Comparison of ENCODE assay signal across 16 cellular contexts in genomic region chr9:92626484-92626883, GRCh38. TPM values are rescaled to one million over a fixed set of nuclear protein-coding genes. Genes with fewer than 3 reads are reported as not detected.
DNase-seq lines count a peak whose midpoint lies in the region; ATAC-seq, FAIRE-seq and TF ChIP-seq lines count a peak whose summit lies in the region.
"Had no signal": no experiment of that assay in that cellular context is flagged by ENCODE, and none has a peak within 500 bp of the region (broad histone marks: within the 10 kb centered on the region; RNA-seq: fewer than 3 reads in every experiment).

No MANE protein-coding gene starts in this region.

- no peaks in the 10 kb centered on the region for H4K20me1 ChIP-seq in K562 (replicated peaks; ENCODE audit: control insufficient read depth, insufficient read depth, low read length)

- peaks cover 29% of the 10 kb centered on the region; the same call in 2 of the 3 replicates for H3K36me3 ChIP-seq in K562 (ENCODE audit: control insufficient read depth, insufficient read depth, low read length)

- TF ChIP-seq EP300 in K562 (IDR thresholded peaks at IDR 0.05; ENCODE audit: low read length), result no peak

- H3K9ac ChIP-seq in K562 (ENCODE audit: insufficient read depth in 1 of 2, low read depth in 2 of 2, low read length in 2 of 2), result no peak overlapping the region

- H3K9me3 Mint-ChIP-seq in activated T-cell treated with anti-CD3 and anti-CD28 coated beads, Interleukin-2, amount 50 U/mL, for 24 hours, result no peaks in the 10 kb centered on the region
- no peaks in the 10 kb centered on the region for H3K9me3 Mint-ChIP-seq in activated T-cell treated with anti-CD3 and anti-CD28 coated beads, Interleukin-2, amount 50 U/mL, for 4 hours
- peaks cover 20% of the 10 kb centered on the region for H3K9me3 Mint-ChIP-seq in osteocyte (ENCODE audit: unreplicated experiment)
- H3K9me3 Mint-ChIP-seq: CD4-positive, alpha-beta T cell had no signal

- no peaks in the 10 kb centered on the region for H3K9me1 ChIP-seq in K562 (ENCODE audit: control insufficient read depth, insufficient read depth, low read length)

- TF ChIP-seq CTCF in K562 (IDR thresholded peaks at IDR 0.05 in 2 of 3, conservative IDR thresholded peaks at IDR 0.05 in 1 of 3; ENCODE audit: insufficient read depth in 2 of 3, low read depth in 1 of 3, low read length in 3 of 3), result no peak
- no peak for TF ChIP-seq CTCF in osteocyte (IDR thresholded peaks at IDR 0.05)

- no peak overlapping the region for H3K4me2 ChIP-seq in K562 (ENCODE audit: insufficient read depth, low read length)

- H3K27me3 ChIP-seq in K562 (ENCODE audit: control insufficient read depth in 2 of 2, insufficient read depth in 2 of 2, low read length in 2 of 2), result no peaks in the 10 kb centered on the region

- no peaks in the 10 kb centered on the region for H3K27me3 Mint-ChIP-seq in activated T-cell treated with anti-CD3 and anti-CD28 coated beads, Interleukin-2, amount 50 U/mL, for 24 hours
- no peaks in the 10 kb centered on the region for H3K27me3 Mint-ChIP-seq in activated T-cell treated with anti-CD3 and anti-CD28 coated beads, Interleukin-2, amount 50 U/mL, for 4 hours (ENCODE audit: low read depth)
- no peaks in the 10 kb centered on the region for H3K27me3 Mint-ChIP-seq in osteocyte (ENCODE audit: unreplicated experiment)
- H3K27me3 Mint-ChIP-seq: B cell; CD4-positive, alpha-beta T cell had no signal

- FAIRE-seq in GM19239 (lab: Jason Lieb, UNC) (peak; percentile 44), K562 (lab: Jason Lieb, UNC) (no peak)
- FAIRE-seq: GM12891 had no signal

- POLR2A ChIA-PET in K562 (lab: Yijun Ruan, JAX), result no interaction called here

- intact Hi-C loops in K562 (cut with micrococcal nuclease), result no loop called here

- no peak overlapping the region for H3K27ac ChIP-seq in K562 (ENCODE audit: extremely low read depth, low read depth, low read length)

- no peak for TF ChIP-seq POLR2A in K562 (conservative IDR thresholded peaks at IDR 0.05)

- no peaks in the 10 kb centered on the region for H3K9me3 ChIP-seq in K562 (replicated peaks; ENCODE audit: control insufficient read depth, insufficient read depth, low read depth, low read length)

- no TSS peak for BruUV-seq in K562 (replicated peaks; lab: Mats Ljungman, UMichigan)

- DNase-seq in activated T-cell treated with anti-CD3 and anti-CD28 coated beads, Interleukin-2, amount 50 U/mL, for 24 hours, result no peak
- DNase-seq in activated T-cell treated with anti-CD3 and anti-CD28 coated beads, Interleukin-2, amount 50 U/mL, for 4 hours, result no peak
- DNase-seq in GM19239 (ENCODE audit: insufficient read length, low spot score) (no peak), K562 (ENCODE audit: extremely low read depth in 1 of 4, low spot score in 3 of 4) (no peak), osteocyte (ENCODE audit: extremely low spot score, unreplicated experiment) (no peak), ACHN (no peak)
- DNase-seq: C1 segment of cervical spinal cord; CD4-positive, alpha-beta T cell; DMS79; GOT3; H9; IMR-90; KG1 had no signal

- no peak overlapping the region for H3K4me3 ChIP-seq in K562

- peak overlapping the region; percentile 8 for H3K27ac Mint-ChIP-seq in activated T-cell treated with anti-CD3 and anti-CD28 coated beads, Interleukin-2, amount 50 U/mL, for 24 hours
- peak overlapping the region; percentile 23 for H3K27ac Mint-ChIP-seq in osteocyte (ENCODE audit: unreplicated experiment)
- H3K27ac Mint-ChIP-seq: B cell; CD4-positive, alpha-beta T cell; H9 had no signal

- ATAC-seq in activated T-cell treated with anti-CD3 and anti-CD28 coated beads, Interleukin-2, amount 50 U/mL, for 4 hours, result no peak
- ATAC-seq in K562, result no peak
- ATAC-seq in HG03442 (IDR thresholded peaks at IDR 0.05; ENCODE audit: unreplicated experiment), result no peak

- CTCF ChIA-PET in K562 (lab: Yijun Ruan, JAX; ENCODE audit: low intra/inter-chr PET ratio), result no interaction called here

- H3K4me1 Mint-ChIP-seq in activated T-cell treated with anti-CD3 and anti-CD28 coated beads, Interleukin-2, amount 50 U/mL, for 24 hours (ENCODE audit: low read depth), result peaks cover under 1% of the 10 kb centered on the region
- H3K4me1 Mint-ChIP-seq in activated T-cell treated with anti-CD3 and anti-CD28 coated beads, Interleukin-2, amount 50 U/mL, for 4 hours (ENCODE audit: low read depth), result no peaks in the 10 kb centered on the region
- H3K4me1 Mint-ChIP-seq in osteocyte (ENCODE audit: unreplicated experiment), result peaks cover 5% of the 10 kb centered on the region
- H3K4me1 Mint-ChIP-seq: B cell, H9 had no signal

- no peak overlapping the region for H2AFZ ChIP-seq in K562 (ENCODE audit: low read depth, low read length)

- in situ Hi-C loops in K562 (cut with MboI), result no loop called here
- in situ Hi-C loops in ACHN (cut with HindIII; ENCODE audit: low pct_ligation_motif_present, low pct_unique_long_range_greater_than_20kb, low sequenced_read_pairs), result no loop called here

- no peaks in the 10 kb centered on the region for H3K79me2 ChIP-seq in K562 (ENCODE audit: control insufficient read depth, insufficient read depth, low read length)

- H3K4me1 ChIP-seq in K562 (replicated peaks in 1 of 2; ENCODE audit: control insufficient read depth in 2 of 2, insufficient read depth in 2 of 2, low read length in 2 of 2), result no peaks in the 10 kb centered on the region

- H3K36me3 Mint-ChIP-seq in activated T-cell treated with anti-CD3 and anti-CD28 coated beads, Interleukin-2, amount 50 U/mL, for 24 hours (ENCODE audit: low read depth), result peaks cover 90% of the 10 kb centered on the region
- H3K36me3 Mint-ChIP-seq in activated T-cell treated with anti-CD3 and anti-CD28 coated beads, Interleukin-2, amount 50 U/mL, for 4 hours (ENCODE audit: insufficient read depth), result peaks cover 42% of the 10 kb centered on the region
- peaks cover 62% of the 10 kb centered on the region for H3K36me3 Mint-ChIP-seq in osteocyte (ENCODE audit: unreplicated experiment)

- H3K4me3 Mint-ChIP-seq in activated T-cell treated with anti-CD3 and anti-CD28 coated beads, Interleukin-2, amount 50 U/mL, for 24 hours, result no peak overlapping the region
- no peak overlapping the region for H3K4me3 Mint-ChIP-seq in activated T-cell treated with anti-CD3 and anti-CD28 coated beads, Interleukin-2, amount 50 U/mL, for 4 hours
- H3K4me3 Mint-ChIP-seq in osteocyte (ENCODE audit: unreplicated experiment), result no peak overlapping the region
- H3K4me3 Mint-ChIP-seq: B cell; CD4-positive, alpha-beta T cell; H9 had no signal

- no peak for TF ChIP-seq RAD21 in K562 (CRISPR knock-in tag; conservative IDR thresholded peaks at IDR 0.05 in 1 of 2, IDR thresholded peaks at IDR 0.05 in 1 of 2)

TF ChIP-seq in K562, 482 proteins besides CTCF, POLR2A, EP300 and RAD21:
- TF ChIP-seq ZBTB1 (CRISPR knock-in tag; IDR thresholded peaks at IDR 0.05; ENCODE audit: borderline replicate concordance, low read depth) (no peak), CBFA2T3 (IDR thresholded peaks at IDR 0.05) (0 out of 2 replicates have a peak, but pooled peaks have one; percentile 2)

RNA-seq across cellular contexts. Expression of gene IPPK, which starts 43.4 kb away (rescaled TPM):
- 10 to 100 TPM; 12.8 to 14.6 (median 14.5) TPM for total RNA-seq in activated T-cell treated with anti-CD3 and anti-CD28 coated beads, Interleukin-2, amount 50 U/mL, for 4 hours
- total RNA-seq in K562 (2011; cell fraction: chromatin; rRNA removed; ENCODE audit: low replicate concordance), result 42.1 and 46.0 TPM in 2 replicates
- 27.7 and 28.2 TPM in 2 replicates for total RNA-seq in K562 (2011; cell fraction: nucleolus; rRNA removed)
- total RNA-seq in K562 (2011; cell fraction: nucleoplasm; rRNA removed), result 26.2 and 30.0 TPM in 2 replicates
- total RNA-seq in K562 (2014; rRNA removed), result 11.2 and 11.3 TPM in 2 replicates
- 14.2 and 14.5 TPM in 2 replicates for total RNA-seq in K562 (2014; rRNA removed; fragmentation: Illumina TruSeq; extraction: Trizol)
- total RNA-seq in K562 (2015; rRNA removed; fragmentation: Illumina TruSeq; extraction: Trizol), result 11.1 and 11.2 TPM in 2 replicates
- 9.7 and 11.1 TPM in 2 replicates for total RNA-seq in K562 (2021)
- 21.1 and 22.2 TPM in 2 replicates for polyA plus RNA-seq in K562 (2011; rRNA removed)
- polyA plus RNA-seq in K562 (2011; cell fraction: cytosol; rRNA removed), result 19.0 and 20.1 TPM in 2 replicates
- 58.7 and 61.8 TPM in 2 replicates for polyA plus RNA-seq in K562 (2011; cell fraction: nucleus; rRNA removed)
- polyA plus RNA-seq in K562 (2012), result 8.4 and 9.4 TPM in 2 replicates
- polyA plus RNA-seq in K562 (2014; fragmentation: Illumina TruSeq; extraction: Trizol), result 15.2 and 16.0 TPM in 2 replicates
- polyA plus RNA-seq in K562 (2014; fragmentation: Nextera tagmentation; extraction: Ambion mirVana), result 1 to 10 TPM; 3.1 TPM
- polyA plus RNA-seq in K562 (2014; rRNA removed), result 10.9 and 13.0 TPM in 2 replicates
- 31.1 and 42.9 TPM in 2 replicates for polyA minus RNA-seq in K562 (2011; rRNA and poly(A)+ RNA removed)
- 11.0 and 13.6 TPM in 2 replicates for polyA minus RNA-seq in K562 (2011; cell fraction: cytosol; rRNA and poly(A)+ RNA removed)
- 10.8 and 11.0 TPM in 2 replicates for polyA minus RNA-seq in K562 (2011; cell fraction: nucleus; rRNA and poly(A)+ RNA removed)
- total RNA-seq in osteocyte, result 6.4 and 7.4 TPM in 2 replicates
